ENCODE assay signal across 12 cellular contexts in genomic region chr1:27689423-27690173, GRCh38. TPM values are rescaled to one million over a fixed set of nuclear protein-coding genes. Genes with fewer than 3 reads are reported as not detected.
DNase-seq lines count a peak whose midpoint lies in the region; ATAC-seq lines count a peak whose summit lies in the region.
"Had no signal": no experiment of that assay in that cellular context is flagged by ENCODE, and none has a peak within 500 bp of the region (broad histone marks: within the 10 kb centered on the region; RNA-seq: fewer than 3 reads in every experiment).

No MANE protein-coding gene starts in this region.

- no peaks in the 10 kb centered on the region for H3K36me3 Mint-ChIP-seq in T-helper 17 cell (ENCODE audit: low read depth)

- no peak overlapping the region for H3K4me3 Mint-ChIP-seq in T-helper 17 cell
- H3K4me3 Mint-ChIP-seq: dendritic cell treated with granulocyte-macrophage colony-stimulating factor and Interleukin-4, amounts not matched to agents 40 ng/mL and 50 ng/mL, for 4 days had no signal

- H3K4me1 Mint-ChIP-seq in T-helper 17 cell, result peaks cover 3% of the 10 kb centered on the region

- ATAC-seq in GM19455 (IDR thresholded peaks at IDR 0.05; ENCODE audit: unreplicated experiment), result peak; percentile 55
- ATAC-seq in T-helper 17 cell, result no peak

- peaks cover 16% of the 10 kb centered on the region for H3K27me3 Mint-ChIP-seq in T-helper 17 cell

- H3K9me3 ChIP-seq in T-helper 17 cell (ENCODE audit: control insufficient read depth, low read length, poor library complexity, severe bottlenecking), result no peaks in the 10 kb centered on the region

- peak overlapping the region; percentile 34 for H3K27ac Mint-ChIP-seq in T-helper 17 cell
- H3K27ac Mint-ChIP-seq: dendritic cell treated with granulocyte-macrophage colony-stimulating factor and Interleukin-4, amounts not matched to agents 40 ng/mL and 50 ng/mL, for 4 days had no signal

- peak; percentile 69 for DNase-seq in EH (ENCODE audit: low read depth)
- no peak for DNase-seq in T-helper 17 cell
- peak; percentile 80 for DNase-seq in iris pigment epithelial cell (ENCODE audit: low read depth)
- no peak for DNase-seq in DMS53 (lab: John Stamatoyannopoulos, UW)
- no peak for DNase-seq in NCI-H526 (lab: John Stamatoyannopoulos, UW)
- no peak for DNase-seq in SKM-1 (lab: John Stamatoyannopoulos, UW; ENCODE audit: unreplicated experiment)
- no peak for DNase-seq in NCI-H748 (lab: John Stamatoyannopoulos, UW; ENCODE audit: unreplicated experiment)
- DNase-seq: GDM1, NCI-H2081, WERI-Rb-1 had no signal

RNA-seq across cellular contexts. Expression of gene IFI6, which starts 17.6 kb away (rescaled TPM):
- 10 to 100 TPM; 25.7 to 26.4 TPM for total RNA-seq in T-helper 17 cell

RNA-seq across cellular contexts. Expression of gene FAM76A, which starts 36.2 kb away (rescaled TPM):
- 10 to 100 TPM; 17.7 to 25.9 TPM for total RNA-seq in T-helper 17 cell

RNA-seq across cellular contexts. Expression of gene FGR, which starts 54.6 kb away (rescaled TPM):
- total RNA-seq in T-helper 17 cell, result 10 to 100 TPM in 1 of 2 donors, 1 to 10 TPM in 1; 3.3 to 12.6 TPM

Comparison
In these comparisons a context has a peak if more than half of its experiments do, and no peak if none do; other contexts are left out.
1. DNase-seq: peak in EH (single experiment) and iris pigment epithelial cell (single experiment); none in T-helper 17 cell (0 of 3), DMS53 (single experiment), NCI-H526 (0 of 2), SKM-1 (single experiment) and NCI-H748 (single experiment).